8 cellular contexts compared by ENCODE assay signal in the genomic region with DNA sequence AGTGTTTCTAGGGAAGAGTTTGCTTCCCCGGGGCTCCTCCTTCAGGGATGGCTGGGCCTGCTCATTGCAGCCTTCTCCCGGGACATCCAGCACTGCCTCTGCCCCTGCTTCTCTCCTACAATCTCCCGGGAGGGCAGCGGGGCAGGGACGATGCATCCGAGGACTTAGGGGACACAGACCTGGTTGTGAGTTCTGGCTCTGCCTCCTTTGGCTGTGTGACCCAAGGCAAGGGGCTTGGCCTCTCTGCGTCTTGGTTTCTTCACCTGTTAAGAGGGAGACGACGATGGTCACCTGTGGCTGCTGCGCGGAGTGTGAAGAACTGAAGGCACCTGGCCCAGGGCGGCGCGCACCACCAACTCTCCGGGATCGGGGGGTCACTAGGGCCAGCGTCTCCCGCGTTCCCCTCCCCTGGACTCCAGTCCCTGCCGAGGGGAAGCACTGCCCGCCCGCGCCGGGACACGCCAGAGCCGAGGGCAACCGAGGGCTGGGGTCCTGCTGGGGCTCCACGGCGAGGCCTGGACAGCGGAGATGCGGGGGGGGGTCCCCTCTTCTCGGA. TPM values are rescaled to one million over a fixed set of nuclear protein-coding genes. Genes with fewer than 3 reads are reported as not detected.
DNase-seq lines count a peak whose midpoint lies in the region; ATAC-seq and TF ChIP-seq lines count a peak whose summit lies in the region.

No MANE protein-coding gene starts in this region.

- intact Hi-C loops in natural killer cell (cut with micrococcal nuclease): loop anchor here (1.0 kb wide), 2 partner anchors 10 to 27 kb away; no protein-coding TSS in a partner anchor

- H3K4me3 ChIP-seq in DND-41 (ENCODE audit: low read depth in 1 of 2, low read length in 2 of 2) (peak overlapping the region; percentile 50 to 57; a peak in 3 of 4 replicates), HUES6 (ENCODE audit: low read depth, low read length) (peak overlapping the region; percentile 79)

- H3K27ac Mint-ChIP-seq in effector memory CD8-positive, alpha-beta T cell: peak overlapping the region in 1 of 2 donors; percentile 54
- H3K27ac Mint-ChIP-seq in natural killer cell: peak overlapping the region in 1 of 2 donors; percentile 64

- no peaks in the 10 kb centered on the region for H3K9me3 Mint-ChIP-seq in effector memory CD8-positive, alpha-beta T cell
- H3K9me3 Mint-ChIP-seq in natural killer cell: no peaks in the 10 kb centered on the region

- DNase-seq in DND-41: no peak
- DNase-seq in effector memory CD8-positive, alpha-beta T cell: no peak
- no peak for DNase-seq in natural killer cell

- H3K27me3 ChIP-seq in DND-41 (ENCODE audit: insufficient read depth, low read length, poor library complexity): no peaks in the 10 kb centered on the region
- H3K27me3 ChIP-seq in HUES6 (ENCODE audit: control insufficient read depth, insufficient read depth, low read length): peaks cover 21% of the 10 kb centered on the region

- H3K9ac ChIP-seq in DND-41 (ENCODE audit: low read depth, low read length) (peak overlapping the region; percentile 56), HUES6 (ENCODE audit: low read length) (peak overlapping the region; percentile 52)

- H3K36me3 ChIP-seq in DND-41 (ENCODE audit: insufficient read depth, low read length): no peaks in the 10 kb centered on the region
- no peaks in the 10 kb centered on the region for H3K36me3 ChIP-seq in HUES6 (ENCODE audit: control insufficient read depth, insufficient read depth, low read length)

- no peaks in the 10 kb centered on the region for H3K27me3 Mint-ChIP-seq in effector memory CD8-positive, alpha-beta T cell
- no peaks in the 10 kb centered on the region for H3K27me3 Mint-ChIP-seq in natural killer cell (ENCODE audit: low read depth in 2 of 2)

- peak overlapping the region; percentile 82 for H2AFZ ChIP-seq in DND-41 (ENCODE audit: low read depth, low read length)

- H4K20me1 ChIP-seq in DND-41 (ENCODE audit: insufficient read depth, low read length): no peaks in the 10 kb centered on the region

- H3K36me3 Mint-ChIP-seq in effector memory CD8-positive, alpha-beta T cell (ENCODE audit: insufficient read depth): peaks cover 5% of the 10 kb centered on the region
- H3K36me3 Mint-ChIP-seq in natural killer cell: no peaks in the 10 kb centered on the region

- H3K27ac ChIP-seq in DND-41 (ENCODE audit: low read length) (peak overlapping the region; percentile 70), HUES6 (ENCODE audit: low read depth, low read length) (no peak overlapping the region)

- no peaks in the 10 kb centered on the region for H3K9me3 ChIP-seq in DND-41 (ENCODE audit: insufficient read depth, low read length, severe bottlenecking)
- peaks cover 4% of the 10 kb centered on the region; the same call in 1 of the 2 replicates for H3K9me3 ChIP-seq in HUES6 (ENCODE audit: control insufficient read depth, insufficient read depth, low read depth, low read length)

- ATAC-seq in DND-41 (ENCODE audit: insufficient read depth, low read depth): no peak; the same call in 2 of the 3 replicates
- ATAC-seq in effector memory CD8-positive, alpha-beta T cell (replicated peaks): no peak
- ATAC-seq in natural killer cell: peak in 2 of 3 donors; percentile 6 to 10
- no peak for ATAC-seq in HG03196 (IDR thresholded peaks at IDR 0.05; ENCODE audit: unreplicated experiment)
- no peak for ATAC-seq in GM18907 (IDR thresholded peaks at IDR 0.05; ENCODE audit: unreplicated experiment)
- no peak for ATAC-seq in GM19452 (IDR thresholded peaks at IDR 0.05; ENCODE audit: unreplicated experiment)
- no peak for ATAC-seq in HG02759 (IDR thresholded peaks at IDR 0.05; ENCODE audit: unreplicated experiment)

- no peaks in the 10 kb centered on the region; the same call in 1 of the 2 replicates for H3K79me2 ChIP-seq in DND-41 (ENCODE audit: insufficient read depth, low read length)

- H3K4me1 ChIP-seq in DND-41 (ENCODE audit: insufficient read depth, low read length): peaks cover 29% of the 10 kb centered on the region
- peaks cover 19% of the 10 kb centered on the region for H3K4me1 ChIP-seq in HUES6 (ENCODE audit: control insufficient read depth, insufficient read depth, low read length)

- TF ChIP-seq CTCF in DND-41 (IDR thresholded peaks at IDR 0.05; ENCODE audit: borderline replicate concordance, extremely low read depth, low read length, poor library complexity, severe bottlenecking): no peak
- no peak for TF ChIP-seq CTCF in natural killer cell (IDR thresholded peaks at IDR 0.05)

- peaks cover 23 to 38% of the 10 kb centered on the region in 2 donors for H3K4me1 Mint-ChIP-seq in effector memory CD8-positive, alpha-beta T cell (ENCODE audit: low read depth in 2 of 2)
- peaks cover 41 to 61% of the 10 kb centered on the region in 2 donors for H3K4me1 Mint-ChIP-seq in natural killer cell

- H3K4me3 Mint-ChIP-seq in effector memory CD8-positive, alpha-beta T cell: peak overlapping the region; percentile 96 to 97
- peak overlapping the region; percentile 87 for H3K4me3 Mint-ChIP-seq in natural killer cell

- peak overlapping the region; percentile 98 for H3K4me2 ChIP-seq in DND-41 (ENCODE audit: insufficient read depth, low read length)

RNA-seq across cellular contexts. Expression of a gene that starts 0.4 kb away (rescaled TPM):
- total RNA-seq in natural killer cell: 10 to 100 TPM; 12.5 to 18.4 (median 18.0) TPM

RNA-seq across cellular contexts. Expression of a gene that starts 54.2 kb away (rescaled TPM):
- 100 to 1,000 TPM; 114 to 121 (median 117) TPM for total RNA-seq in natural killer cell

Comparison
In these comparisons a context has a peak if more than half of its experiments do, and no peak if none do; other contexts are left out.
1. ATAC-seq: peak in natural killer cell (2 of 3); none in DND-41 (single experiment), effector memory CD8-positive, alpha-beta T cell (single experiment), HG03196 (single experiment), GM18907 (single experiment), GM19452 (single experiment) and HG02759 (single experiment).